8 cellular contexts compared by ENCODE assay signal in the genomic region with DNA sequence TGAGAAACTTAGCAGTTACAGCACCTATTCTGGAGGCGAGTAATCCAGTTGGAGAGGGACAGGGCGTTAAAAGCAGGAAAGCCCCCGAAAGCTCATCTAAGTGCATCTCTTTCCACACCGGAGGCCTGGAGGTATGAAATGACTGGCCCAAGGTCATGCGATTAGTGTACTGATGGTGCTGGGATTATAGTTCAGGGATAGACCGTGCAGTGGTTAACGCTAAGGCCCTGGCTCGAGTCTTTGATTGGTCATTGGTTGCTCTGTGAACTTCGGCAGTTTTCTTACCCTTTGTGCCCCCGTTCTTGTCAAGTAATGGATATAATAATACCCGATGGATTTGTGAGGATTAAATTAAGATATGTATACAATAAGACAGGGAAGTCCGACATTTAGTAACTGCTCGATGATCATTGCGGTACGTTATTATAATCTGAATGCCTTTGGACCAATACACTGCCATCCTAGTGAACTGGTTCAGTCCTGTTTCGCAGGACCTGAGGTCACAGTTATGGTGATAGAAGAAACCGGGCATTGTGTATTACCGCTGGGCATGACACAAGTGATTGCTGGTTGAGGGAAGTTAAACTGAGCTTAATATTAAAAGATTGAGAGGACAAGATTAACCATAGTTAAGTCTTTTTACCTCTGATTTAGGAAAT. TPM values are rescaled to one million over a fixed set of nuclear protein-coding genes. Genes with fewer than 3 reads are reported as not detected.
DNase-seq lines count a peak whose midpoint lies in the region; ATAC-seq and TF ChIP-seq lines count a peak whose summit lies in the region.

No MANE protein-coding gene starts in this region.

- intact Hi-C loops in CD4-positive, alpha-beta T cell (cut with DNase I, micrococcal nuclease) = loop anchor here in 1 of 2 experiments (2.0 to 10.0 kb wide), 3 partner anchors 75 to 1075 kb away; partner anchors contain the start of gene CLK4
- intact Hi-C loops in breast epithelium (cut with DNase I; ENCODE audit: low total_unique reads) = no loop called here

- DNase-seq in CD4-positive, alpha-beta T cell = no peak
- DNase-seq in Peyer's patch (peak in 1 of 3 donors; percentile 59), breast epithelium (ENCODE audit: low spot score in 2 of 2) (no peak)
- no peak for DNase-seq in effector CD8-positive, alpha-beta T cell (lab: John Stamatoyannopoulos, UW)

- no peaks in the 10 kb centered on the region for H3K9me3 ChIP-seq in CD4-positive, alpha-beta T cell (ENCODE audit: control insufficient read depth, low read length)
- H3K9me3 ChIP-seq in Peyer's patch (no peaks in the 10 kb centered on the region), breast epithelium (no peaks in the 10 kb centered on the region), liver (ENCODE audit: control insufficient read depth in 4 of 4, low read length in 3 of 4) (no peaks in the 10 kb centered on the region)

- no peaks in the 10 kb centered on the region for H3K27me3 Mint-ChIP-seq in CD4-positive, alpha-beta T cell
- no peaks in the 10 kb centered on the region for H3K27me3 Mint-ChIP-seq in stimulated activated memory B cell treated with anti-CD40 and anti-IgM and Interleukin-4, amounts not matched to agents 10 μg/mL and 1 μg/mL and 100 μg/mL, for 72 hours

- H3K27ac ChIP-seq in CD4-positive, alpha-beta T cell (ENCODE audit: low read depth, low read length) = peak overlapping the region; percentile 94
- H3K27ac ChIP-seq in Peyer's patch (peak overlapping the region; percentile 95 to 99 (median 98)), breast epithelium (peak overlapping the region; percentile 96 to 99), liver (ENCODE audit: low read depth in 1 of 2, low read length in 2 of 2) (peak overlapping the region; percentile 96 to 98)

- POLR2A ChIA-PET in CD4-positive, alpha-beta T cell (lab: Charles Lee) = interaction anchor here (0.6 to 3.2 kb wide), 9 partner anchors 16 to 141 kb away, joined by 3 to 23 read pairs (median 3); partner anchors contain the start of genes HNRNPH1 and MAML1

- H3K36me3 Mint-ChIP-seq in CD4-positive, alpha-beta T cell (ENCODE audit: low read depth) = peaks cover 46% of the 10 kb centered on the region
- peaks cover 23% of the 10 kb centered on the region for H3K36me3 Mint-ChIP-seq in stimulated activated memory B cell treated with anti-CD40 and anti-IgM and Interleukin-4, amounts not matched to agents 10 μg/mL and 1 μg/mL and 100 μg/mL, for 72 hours

- no peak for ATAC-seq in CD4-positive, alpha-beta T cell (ENCODE audit: poor library complexity)
- ATAC-seq in GM21717 (IDR thresholded peaks at IDR 0.05; ENCODE audit: unreplicated experiment) = peak; percentile 19
- ATAC-seq in stimulated activated memory B cell treated with anti-CD40 and anti-IgM and Interleukin-4, amounts not matched to agents 10 μg/mL and 1 μg/mL and 100 μg/mL, for 72 hours = peak; percentile 14
- no peak for ATAC-seq in GM21528 (IDR thresholded peaks at IDR 0.05; ENCODE audit: low FRiP score, unreplicated experiment)

- no peak for TF ChIP-seq RAD21 in liver (IDR thresholded peaks at IDR 0.05)

- under 1% methylated on average over 18 of the region's 18 CpGs for WGBS in liver

- H3K4me3 ChIP-seq in Peyer's patch (peak overlapping the region; percentile 91 to 99 (median 94)), breast epithelium (peak overlapping the region; percentile 68 to 94 (median 80)), liver (ENCODE audit: low read depth in 1 of 3, low read length in 3 of 3) (peak overlapping the region; percentile 80 to 99 (median 87))

- H3K9me3 Mint-ChIP-seq in CD4-positive, alpha-beta T cell = no peaks in the 10 kb centered on the region
- H3K9me3 Mint-ChIP-seq in stimulated activated memory B cell treated with anti-CD40 and anti-IgM and Interleukin-4, amounts not matched to agents 10 μg/mL and 1 μg/mL and 100 μg/mL, for 72 hours = no peaks in the 10 kb centered on the region

- H3K27ac Mint-ChIP-seq in CD4-positive, alpha-beta T cell = peak overlapping the region; percentile 98
- peak overlapping the region; percentile 100 for H3K27ac Mint-ChIP-seq in stimulated activated memory B cell treated with anti-CD40 and anti-IgM and Interleukin-4, amounts not matched to agents 10 μg/mL and 1 μg/mL and 100 μg/mL, for 72 hours

- no peak for TF ChIP-seq CTCF in CD4-positive, alpha-beta T cell (IDR thresholded peaks at IDR 0.05)
- TF ChIP-seq CTCF in Peyer's patch (IDR thresholded peaks at IDR 0.05) = no peak
- no peak for TF ChIP-seq CTCF in breast epithelium (IDR thresholded peaks at IDR 0.05)
- TF ChIP-seq CTCF in liver (IDR thresholded peaks at IDR 0.05; ENCODE audit: low read depth, low read length, missing input control) = no peak

- CTCF ChIA-PET in CD4-positive, alpha-beta T cell (lab: Charles Lee) = interaction anchor here (0.8 to 2.1 kb wide), 3 partner anchors 21 to 159 kb away, joined by 3 to 4 read pairs (median 3); partner anchors contain the start of gene MRNIP

- H3K36me3 ChIP-seq in Peyer's patch (peaks cover 0 to 25% (median 0%) of the 10 kb centered on the region in 3 donors), breast epithelium (no peaks in the 10 kb centered on the region), liver (ENCODE audit: control insufficient read depth in 4 of 4, insufficient read depth in 3 of 4, low read depth in 1 of 4, low read length in 3 of 4) (peaks cover 2 to 10% (median 4%) of the 10 kb centered on the region in 4 donors)

- H3K4me1 Mint-ChIP-seq in CD4-positive, alpha-beta T cell (ENCODE audit: low read depth) = peaks cover 51% of the 10 kb centered on the region
- peaks cover 50% of the 10 kb centered on the region for H3K4me1 Mint-ChIP-seq in stimulated activated memory B cell treated with anti-CD40 and anti-IgM and Interleukin-4, amounts not matched to agents 10 μg/mL and 1 μg/mL and 100 μg/mL, for 72 hours

- peak overlapping the region; percentile 87 to 100 for H3K9ac ChIP-seq in liver (ENCODE audit: low read depth in 1 of 2, low read length in 2 of 2)

- peak overlapping the region; percentile 95 for H3K4me3 Mint-ChIP-seq in CD4-positive, alpha-beta T cell
- peak overlapping the region; percentile 95 for H3K4me3 Mint-ChIP-seq in stimulated activated memory B cell treated with anti-CD40 and anti-IgM and Interleukin-4, amounts not matched to agents 10 μg/mL and 1 μg/mL and 100 μg/mL, for 72 hours

- H3K4me1 ChIP-seq in Peyer's patch = peaks cover 0 to 54% (median 4%) of the 10 kb centered on the region in 4 donors
- no peaks in the 10 kb centered on the region for H3K4me1 ChIP-seq in breast epithelium
- H3K4me1 ChIP-seq in liver (ENCODE audit: control insufficient read depth in 4 of 4, insufficient read depth in 4 of 4, low read length in 3 of 4) = peaks cover 3 to 29% (median 13%) of the 10 kb centered on the region in 4 donors

- H3K27me3 ChIP-seq in CD4-positive, alpha-beta T cell (ENCODE audit: control insufficient read depth, insufficient read depth, low read length) = no peaks in the 10 kb centered on the region
- H3K27me3 ChIP-seq in Peyer's patch (no peaks in the 10 kb centered on the region), breast epithelium (no peaks in the 10 kb centered on the region), liver (ENCODE audit: control insufficient read depth in 4 of 4, insufficient read depth in 4 of 4, low read length in 3 of 4) (no peaks in the 10 kb centered on the region)

- TF ChIP-seq POLR2A in Peyer's patch (IDR thresholded peaks at IDR 0.05) = peak in 1 of 2 donors; percentile 30
- TF ChIP-seq POLR2A in breast epithelium (IDR thresholded peaks at IDR 0.05) = no peak

TF ChIP-seq in liver, 16 proteins besides CTCF, POLR2A, EP300 and RAD21:
- TF ChIP-seq SP1 (IDR thresholded peaks at IDR 0.05) = no peak
- peak; percentile 35 for TF ChIP-seq TAF1 (conservative IDR thresholded peaks at IDR 0.05)
- TF ChIP-seq HNF4A (conservative IDR thresholded peaks at IDR 0.05) = no peak
- TF ChIP-seq EGR1 (IDR thresholded peaks at IDR 0.05; ENCODE audit: low read depth in 2 of 2) = no peak
- TF ChIP-seq YY1 (IDR thresholded peaks at IDR 0.05) = peak; percentile 64
- no peak for TF ChIP-seq MAX (IDR thresholded peaks at IDR 0.05)
- no peak for TF ChIP-seq FOXA2 (IDR thresholded peaks at IDR 0.05)
- TF ChIP-seq ZBTB33 (IDR thresholded peaks at IDR 0.05) = no peak

RNA-seq across cellular contexts. Expression of gene CANX, which starts 1.0 kb away (rescaled TPM):
- total RNA-seq in CD4-positive, alpha-beta T cell = 100 to 1,000 TPM; 150 to 152 TPM
- total RNA-seq in Peyer's patch (100 to 1,000 TPM; 171 to 324 (median 287) TPM), breast epithelium (100 to 1,000 TPM; 379 to 416 (median 381) TPM), liver (100 to 1,000 TPM; 362 to 628 TPM)
- polyA plus RNA-seq in liver = 100 to 1,000 TPM; 129 to 266 TPM

RNA-seq across cellular contexts. Expression of gene CBY3, which starts 18.9 kb away (rescaled TPM):
- under 1 TPM; 0.36 to 0.64 TPM for total RNA-seq in CD4-positive, alpha-beta T cell
- not detected for total RNA-seq in Peyer's patch
- total RNA-seq in breast epithelium = not detected
- not detected for total RNA-seq in liver
- polyA plus RNA-seq in liver = not detected

RNA-seq across cellular contexts. Expression of gene MAML1, which starts 32.9 kb away (rescaled TPM):
- total RNA-seq in CD4-positive, alpha-beta T cell = 10 to 100 TPM; 21.8 to 22.2 TPM
- total RNA-seq in Peyer's patch = 10 to 100 TPM; 29.6 to 43.1 (median 37.3) TPM
- total RNA-seq in breast epithelium = 10 to 100 TPM; 16.3 to 22.4 (median 21.0) TPM
- total RNA-seq in liver = 1 to 10 TPM; 7.6 TPM
- 1 to 10 TPM; 2.2 to 5.0 TPM for polyA plus RNA-seq in liver

Comparison
In these comparisons a context has a peak if more than half of its experiments do, and no peak if none do; other contexts are left out.
1. ATAC-seq: peak in GM21717 (single experiment) and stimulated activated memory B cell treated with anti-CD40 and anti-IgM and Interleukin-4, amounts not matched to agents 10 μg/mL and 1 μg/mL and 100 μg/mL, for 72 hours (single experiment); none in CD4-positive, alpha-beta T cell (single experiment) and GM21528 (single experiment).
2. Peak in every context shown above with its lines, with median percentiles within 50 percentile points of each other: H3K27ac ChIP-seq and H3K4me3 ChIP-seq.